ENCODE assay signal across 10 cellular contexts in the genomic region with DNA sequence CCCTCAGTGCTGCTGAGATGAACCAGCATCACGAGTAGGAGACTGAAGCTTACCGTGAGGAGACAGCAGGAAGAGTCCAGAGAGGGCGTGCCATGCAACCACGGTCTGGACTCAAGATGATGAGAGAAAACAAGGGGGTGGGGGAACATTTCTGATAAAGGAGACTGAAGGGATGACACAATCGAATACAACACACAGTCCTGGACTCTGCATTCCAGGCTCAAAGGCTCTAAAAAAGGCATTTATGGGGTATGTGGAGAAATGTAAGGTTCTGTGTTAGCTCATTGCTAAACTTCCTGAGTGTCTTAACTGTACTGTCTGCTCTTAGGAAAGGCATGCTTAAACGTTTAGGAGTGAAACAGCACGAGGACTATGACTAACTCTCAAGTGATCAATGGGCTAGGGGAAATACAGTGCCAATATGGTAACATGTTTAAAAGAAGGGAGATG. TPM values are rescaled to one million over a fixed set of nuclear protein-coding genes. Genes with fewer than 3 reads are reported as not detected.
DNase-seq lines count a peak whose midpoint lies in the region; ATAC-seq and TF ChIP-seq lines count a peak whose summit lies in the region.
"Had no signal": no experiment of that assay in that cellular context is flagged by ENCODE, and none has a peak within 500 bp of the region (broad histone marks: within the 10 kb centered on the region; RNA-seq: fewer than 3 reads in every experiment).

No MANE protein-coding gene starts in this region.

- DNase-seq in right cardiac atrium (no peak), Right ventricle myocardium inferior (ENCODE audit: missing footprints) (no peak), astrocyte of the hippocampus (ENCODE audit: low read depth, low spot score) (peak; percentile 24), lung (ENCODE audit: low spot score) (no peak), cerebellum (ENCODE audit: low spot score) (no peak), NCI-H2029 (lab: John Stamatoyannopoulos, UW) (no peak), inferior parietal cortex (ENCODE audit: extremely low spot score) (no peak)
- DNase-seq: activated CD4-positive, alpha-beta T cell treated with anti-CD3 and anti-CD28 coated beads for 1 hour; DND-41 had no signal

- ATAC-seq in right cardiac atrium (peak in 1 of 2 donors; percentile 31), Right ventricle myocardium inferior (no peak), lung (ENCODE audit: insufficient read depth, low FRiP score) (peak; percentile 42), GM21447 (IDR thresholded peaks at IDR 0.05; ENCODE audit: unreplicated experiment) (no peak)

- no peaks in the 10 kb centered on the region for H3K27me3 ChIP-seq in right cardiac atrium (ENCODE audit: control insufficient read depth, insufficient read depth)
- no peaks in the 10 kb centered on the region for H3K27me3 ChIP-seq in lung (ENCODE audit: control insufficient read depth, insufficient read depth)

- H3K9me3 ChIP-seq in right cardiac atrium (ENCODE audit: control insufficient read depth, low read length) = no peaks in the 10 kb centered on the region
- H3K9me3 ChIP-seq in lung (ENCODE audit: control insufficient read depth in 2 of 2, insufficient read depth in 1 of 2, low read length in 1 of 2) = peaks cover 0 to 4% of the 10 kb centered on the region in 2 donors

- TF ChIP-seq CTCF in lung (IDR thresholded peaks at IDR 0.05; ENCODE audit: control extremely low read depth, extremely low read depth) = no peak

- intact Hi-C loops in right cardiac atrium (cut with DNase I) = no loop called here
- intact Hi-C loops in Right ventricle myocardium inferior (cut with DNase I) = no loop called here

- WGBS in right cardiac atrium = 23% methylated on average over 7 of the region's 7 CpGs
- 28 to 44% methylated on average over 7 of the region's 7 CpGs for WGBS in lung, 2 donors

- peak overlapping the region; percentile 1 for H3K27ac ChIP-seq in right cardiac atrium (ENCODE audit: low read length)
- peak overlapping the region; percentile 24 to 26 for H3K27ac ChIP-seq in lung (ENCODE audit: low read depth in 1 of 2, low read length in 1 of 2)

- H3K4me1 ChIP-seq in right cardiac atrium (ENCODE audit: control insufficient read depth, insufficient read depth, low read length) (peaks cover 15% of the 10 kb centered on the region), lung (ENCODE audit: control insufficient read depth in 2 of 2, insufficient read depth in 2 of 2, low read length in 2 of 2) (peaks cover 1 to 12% of the 10 kb centered on the region in 2 donors)

- H3K4me3 ChIP-seq in right cardiac atrium (ENCODE audit: low read length) = no peak overlapping the region
- H3K4me3 ChIP-seq in lung = no peak overlapping the region

- H3K36me3 ChIP-seq in lung (ENCODE audit: control insufficient read depth in 2 of 2, insufficient read depth in 2 of 2, low read length in 2 of 2) = no peaks in the 10 kb centered on the region

RNA-seq across cellular contexts. Expression of gene IRAK1, which starts 20.6 kb away (rescaled TPM):
- total RNA-seq in right cardiac atrium (10 to 100 TPM; 33.2 to 53.2 (median 43.0) TPM), Right ventricle myocardium inferior (38.6 TPM), lung (100 to 1,000 TPM in 1 of 2 donors, 10 to 100 TPM in 1; 24.6 to 153 TPM), cerebellum (10.9 TPM)
- polyA plus RNA-seq in right cardiac atrium (28.2 TPM), lung (100 to 1,000 TPM in 1 of 2 donors, 10 to 100 TPM in 1; 64.5 to 131 TPM)

RNA-seq across cellular contexts. Expression of gene MECP2, which starts 57.2 kb away (rescaled TPM):
- total RNA-seq in right cardiac atrium (10 to 100 TPM; 41.2 to 50.2 (median 45.2) TPM), Right ventricle myocardium inferior (32.8 TPM), lung (10 to 100 TPM; 53.4 to 62.9 TPM), cerebellum (47.6 TPM)
- polyA plus RNA-seq in right cardiac atrium (34.9 TPM), lung (10 to 100 TPM; 20.4 to 24.5 TPM)
